Comparison of ENCODE assay signal across 1 cellular context in genomic region chr7:101688183-101688831, GRCh38.
TF ChIP-seq lines count a peak whose summit lies in the region.

No MANE protein-coding gene starts in this region.

TF ChIP-seq in HEK293, 187 proteins besides CTCF, POLR2A, EP300 and RAD21 (continued from another document):
- TF ChIP-seq ZNF274 (IDR thresholded peaks at IDR 0.05; ENCODE audit: low read length) (no peak), ZNF274 (tag by site-specific recombination; IDR thresholded peaks at IDR 0.05; ENCODE audit: borderline replicate concordance) (no peak), ZFP37 (tag by site-specific recombination; IDR thresholded peaks at IDR 0.05) (0 out of 2 replicates have a peak, but pooled peaks have one; percentile 68), SP7 (tag by site-specific recombination; IDR thresholded peaks at IDR 0.05) (peak; percentile 74), BCL11B (tag by site-specific recombination; IDR thresholded peaks at IDR 0.05; ENCODE audit: low read depth) (peak; percentile 90), ZNF174 (tag by site-specific recombination; IDR thresholded peaks at IDR 0.05) (no peak), ZNF501 (tag by site-specific recombination; IDR thresholded peaks at IDR 0.05) (peak; percentile 61; the same call in 1 of the 2 replicates), ZNF510 (tag by site-specific recombination; IDR thresholded peaks at IDR 0.05; ENCODE audit: insufficient replicate concordance) (no peak), GLIS1 (tag by site-specific recombination; IDR thresholded peaks at IDR 0.05) (peak; percentile 78), ZIC2 (tag by site-specific recombination; IDR thresholded peaks at IDR 0.05) (peak; percentile 33; the same call in 1 of the 2 replicates), YY1 (tag by site-specific recombination; IDR thresholded peaks at IDR 0.05) (no peak), ZNF146 (tag by site-specific recombination; IDR thresholded peaks at IDR 0.05) (no peak), ZNF175 (tag by site-specific recombination; IDR thresholded peaks at IDR 0.05) (no peak), ZBTB10 (tag by site-specific recombination; IDR thresholded peaks at IDR 0.05) (peak; percentile 83), GLI4 (tag by site-specific recombination; IDR thresholded peaks at IDR 0.05) (no peak), ZBTB1 (tag by site-specific recombination; IDR thresholded peaks at IDR 0.05) (no peak), ZBTB17 (tag by site-specific recombination; IDR thresholded peaks at IDR 0.05) (peak; percentile 40; the same call in 1 of the 2 replicates), ATF2 (tag by site-specific recombination; IDR thresholded peaks at IDR 0.05; ENCODE audit: low read depth) (no peak), ZNF600 (tag by site-specific recombination; IDR thresholded peaks at IDR 0.05) (peak; percentile 53), ZBTB7A (tag by site-specific recombination; IDR thresholded peaks at IDR 0.05; ENCODE audit: low read depth) (no peak), ZNF292 (tag by site-specific recombination; IDR thresholded peaks at IDR 0.05; ENCODE audit: borderline replicate concordance, low read depth) (no peak), ZNF830 (tag by site-specific recombination; IDR thresholded peaks at IDR 0.05; ENCODE audit: low read depth) (no peak), ZNF645 (tag by site-specific recombination; IDR thresholded peaks at IDR 0.05) (no peak), BCL11A (tag by site-specific recombination; IDR thresholded peaks at IDR 0.05; ENCODE audit: low read depth) (peak; percentile 89), ZNF561 (tag by site-specific recombination; IDR thresholded peaks at IDR 0.05; ENCODE audit: borderline replicate concordance) (no peak), ZNF155 (tag by site-specific recombination; IDR thresholded peaks at IDR 0.05) (no peak)
- TF ChIP-seq, protein P1, sequence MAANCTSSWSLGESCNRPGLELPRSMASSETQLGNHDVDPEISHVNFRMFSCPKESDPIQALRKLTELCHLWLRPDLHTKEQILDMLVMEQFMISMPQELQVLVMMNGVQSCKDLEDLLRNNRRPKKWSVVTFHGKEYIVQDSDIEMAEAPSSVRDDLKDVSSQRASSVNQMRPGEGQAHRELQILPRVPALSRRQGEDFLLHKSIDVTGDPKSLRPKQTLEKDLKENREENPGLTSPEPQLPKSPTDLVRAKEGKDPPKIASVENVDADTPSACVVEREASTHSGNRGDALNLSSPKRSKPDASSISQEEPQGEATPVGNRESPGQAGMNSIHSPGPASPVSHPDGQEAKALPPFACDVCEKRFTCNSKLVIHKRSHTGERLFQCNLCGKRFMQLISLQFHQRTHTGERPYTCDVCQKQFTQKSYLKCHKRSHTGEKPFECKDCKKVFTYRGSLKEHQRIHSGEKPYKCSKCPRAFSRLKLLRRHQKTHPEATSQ (tag by site-specific recombination; IDR thresholded peaks at IDR 0.05), result 0 out of 2 replicates have a peak, but pooled peaks have one; percentile 39
- TF ChIP-seq, protein P2, sequence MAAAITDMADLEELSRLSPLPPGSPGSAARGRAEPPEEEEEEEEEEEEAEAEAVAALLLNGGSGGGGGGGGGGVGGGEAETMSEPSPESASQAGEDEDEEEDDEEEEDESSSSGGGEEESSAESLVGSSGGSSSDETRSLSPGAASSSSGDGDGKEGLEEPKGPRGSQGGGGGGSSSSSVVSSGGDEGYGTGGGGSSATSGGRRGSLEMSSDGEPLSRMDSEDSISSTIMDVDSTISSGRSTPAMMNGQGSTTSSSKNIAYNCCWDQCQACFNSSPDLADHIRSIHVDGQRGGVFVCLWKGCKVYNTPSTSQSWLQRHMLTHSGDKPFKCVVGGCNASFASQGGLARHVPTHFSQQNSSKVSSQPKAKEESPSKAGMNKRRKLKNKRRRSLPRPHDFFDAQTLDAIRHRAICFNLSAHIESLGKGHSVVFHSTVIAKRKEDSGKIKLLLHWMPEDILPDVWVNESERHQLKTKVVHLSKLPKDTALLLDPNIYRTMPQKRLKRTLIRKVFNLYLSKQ (tag by site-specific recombination; IDR thresholded peaks at IDR 0.05; ENCODE audit: borderline replicate concordance), result no peak
- TF ChIP-seq, protein P3, sequence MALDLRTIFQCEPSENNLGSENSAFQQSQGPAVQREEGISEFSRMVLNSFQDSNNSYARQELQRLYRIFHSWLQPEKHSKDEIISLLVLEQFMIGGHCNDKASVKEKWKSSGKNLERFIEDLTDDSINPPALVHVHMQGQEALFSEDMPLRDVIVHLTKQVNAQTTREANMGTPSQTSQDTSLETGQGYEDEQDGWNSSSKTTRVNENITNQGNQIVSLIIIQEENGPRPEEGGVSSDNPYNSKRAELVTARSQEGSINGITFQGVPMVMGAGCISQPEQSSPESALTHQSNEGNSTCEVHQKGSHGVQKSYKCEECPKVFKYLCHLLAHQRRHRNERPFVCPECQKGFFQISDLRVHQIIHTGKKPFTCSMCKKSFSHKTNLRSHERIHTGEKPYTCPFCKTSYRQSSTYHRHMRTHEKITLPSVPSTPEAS (tag by site-specific recombination; IDR thresholded peaks at IDR 0.05), result no peak
- TF ChIP-seq, protein P4, sequence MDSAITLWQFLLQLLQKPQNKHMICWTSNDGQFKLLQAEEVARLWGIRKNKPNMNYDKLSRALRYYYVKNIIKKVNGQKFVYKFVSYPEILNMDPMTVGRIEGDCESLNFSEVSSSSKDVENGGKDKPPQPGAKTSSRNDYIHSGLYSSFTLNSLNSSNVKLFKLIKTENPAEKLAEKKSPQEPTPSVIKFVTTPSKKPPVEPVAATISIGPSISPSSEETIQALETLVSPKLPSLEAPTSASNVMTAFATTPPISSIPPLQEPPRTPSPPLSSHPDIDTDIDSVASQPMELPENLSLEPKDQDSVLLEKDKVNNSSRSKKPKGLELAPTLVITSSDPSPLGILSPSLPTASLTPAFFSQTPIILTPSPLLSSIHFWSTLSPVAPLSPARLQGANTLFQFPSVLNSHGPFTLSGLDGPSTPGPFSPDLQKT (IDR thresholded peaks at IDR 0.05; ENCODE audit: borderline replicate concordance, low read depth, low read length), result no peak
TF ChIP-seq in HEK293: peak in this region for 40.
